In genomic region chr4:89256203-89256800, GRCh38 we compare ENCODE assay signal across 23 cellular contexts. TPM values are rescaled to one million over a fixed set of nuclear protein-coding genes. Genes with fewer than 3 reads are reported as not detected.
DNase-seq lines count a peak whose midpoint lies in the region; TF ChIP-seq lines count a peak whose summit lies in the region.
"Had no signal": no experiment of that assay in that cellular context is flagged by ENCODE, and none has a peak within 500 bp of the region (broad histone marks: within the 10 kb centered on the region; RNA-seq: fewer than 3 reads in every experiment).

No MANE protein-coding gene starts in this region.

- no peaks in the 10 kb centered on the region for H3K9me3 Mint-ChIP-seq in activated CD4-positive, alpha-beta T cell treated with anti-CD3 and anti-CD28 coated beads, Interleukin-2, amount 10 ng/mL, durations not matched to agents 24 days and 14 days
- no peaks in the 10 kb centered on the region for H3K9me3 Mint-ChIP-seq in CD8-positive, alpha-beta memory T cell
- H3K9me3 Mint-ChIP-seq in glutamatergic neuron (ENCODE audit: unreplicated experiment) = peaks cover 5% of the 10 kb centered on the region

- no peak overlapping the region for H3K4ac ChIP-seq in mesendoderm (ENCODE audit: low read depth, low read length)

- no CpG with 5 or more reads among the region's 3 CpGs for WGBS in mesendoderm (ENCODE audit: extremely low coverage, insufficient coverage, low lambda C conversion rate)

- H3K9me2 ChIP-seq in Karpas-422 (replicated peaks; ENCODE audit: insufficient read depth, low read length) = no peaks in the 10 kb centered on the region

- H2BK5ac ChIP-seq in mesendoderm (ENCODE audit: low read length) = no peak overlapping the region

- intact Hi-C loops in activated CD4-positive, alpha-beta T cell treated with anti-CD3 and anti-CD28 coated beads, Interleukin-2, amount 10 ng/mL, durations not matched to agents 24 days and 14 days (cut with micrococcal nuclease) = loop anchor here (10.0 kb wide), 1 partner anchor 178 kb away; no protein-coding TSS in a partner anchor

- H3K27ac Mint-ChIP-seq in activated CD4-positive, alpha-beta T cell treated with anti-CD3 and anti-CD28 coated beads, Interleukin-2, amount 10 ng/mL, durations not matched to agents 24 days and 14 days = peak overlapping the region; percentile 52
- H3K27ac Mint-ChIP-seq in CD8-positive, alpha-beta memory T cell = peak overlapping the region; percentile 81 to 97 (median 90)
- H3K27ac Mint-ChIP-seq in glutamatergic neuron (ENCODE audit: unreplicated experiment) = peak overlapping the region; percentile 72

- H3K9me3 ChIP-seq in CD8-positive, alpha-beta memory T cell (ENCODE audit: low read length) = no peaks in the 10 kb centered on the region
- H3K9me3 ChIP-seq in Karpas-422 (ENCODE audit: low read length) = no peaks in the 10 kb centered on the region
- H3K9me3 ChIP-seq: breast epithelium, gastroesophageal sphincter, left lung, right lobe of liver, SJSA1, stomach had no signal

- no peak overlapping the region for H2BK15ac ChIP-seq in mesendoderm (replicated peaks; ENCODE audit: low read depth)

- POLR2A ChIA-PET in CD8-positive, alpha-beta memory T cell (lab: Charles Lee) = interaction anchor here (1.7 kb wide), 1 partner anchor 51 kb away, joined by 3 read pairs; the partner anchor contains the start of gene GPRIN3

- H3K23ac ChIP-seq in mesendoderm (ENCODE audit: low read length) = no peak overlapping the region

- H3K79me2 ChIP-seq in Karpas-422 (ENCODE audit: low read length) = no peaks in the 10 kb centered on the region
- no peaks in the 10 kb centered on the region for H3K79me2 ChIP-seq in mesendoderm (ENCODE audit: control insufficient read depth, insufficient read depth, low read length)

- no peak overlapping the region for H3K27ac ChIP-seq in CD8-positive, alpha-beta memory T cell (ENCODE audit: low read depth, low read length)
- no peak overlapping the region for H3K27ac ChIP-seq in Karpas-422 (ENCODE audit: low read length)
- no peak overlapping the region for H3K27ac ChIP-seq in mesendoderm (ENCODE audit: low read depth, low read length)
- H3K27ac ChIP-seq: breast epithelium, gastroesophageal sphincter, left lung, right lobe of liver, SJSA1 had no signal

- no peak overlapping the region for H2BK120ac ChIP-seq in mesendoderm (ENCODE audit: low read depth, low read length)

- H3K36me3 ChIP-seq in CD8-positive, alpha-beta memory T cell (ENCODE audit: insufficient read depth, low read length) = no peaks in the 10 kb centered on the region
- H3K36me3 ChIP-seq in Karpas-422 (ENCODE audit: insufficient read depth, low read length) (no peaks in the 10 kb centered on the region), mesendoderm (ENCODE audit: control insufficient read depth, insufficient read depth, low read length) (no peaks in the 10 kb centered on the region)
- H3K36me3 ChIP-seq: breast epithelium, gastroesophageal sphincter, left lung, right lobe of liver, SJSA1, stomach had no signal

- H3K27me3 Mint-ChIP-seq in activated CD4-positive, alpha-beta T cell treated with anti-CD3 and anti-CD28 coated beads, Interleukin-2, amount 10 ng/mL, durations not matched to agents 24 days and 14 days = no peaks in the 10 kb centered on the region
- H3K27me3 Mint-ChIP-seq in CD8-positive, alpha-beta memory T cell = peaks cover 0 to 3% of the 10 kb centered on the region in 2 donors
- H3K27me3 Mint-ChIP-seq in glutamatergic neuron (ENCODE audit: unreplicated experiment) = peaks cover 4% of the 10 kb centered on the region

- H2AK5ac ChIP-seq in mesendoderm (ENCODE audit: low read length) = no peak overlapping the region

- H3K79me1 ChIP-seq in mesendoderm (ENCODE audit: low read length) = no peaks in the 10 kb centered on the region

- H3K4me3 Mint-ChIP-seq in activated CD4-positive, alpha-beta T cell treated with anti-CD3 and anti-CD28 coated beads, Interleukin-2, amount 10 ng/mL, durations not matched to agents 24 days and 14 days = no peak overlapping the region
- H3K4me3 Mint-ChIP-seq in CD8-positive, alpha-beta memory T cell = peak overlapping the region in 6 of 7 donors; percentile 1 to 62 (median 36)
- H3K4me3 Mint-ChIP-seq in glutamatergic neuron (ENCODE audit: unreplicated experiment) = peak overlapping the region; percentile 51
- H3K4me3 Mint-ChIP-seq: CD14-positive monocyte had no signal

- no peak overlapping the region for H3K18ac ChIP-seq in mesendoderm (ENCODE audit: low read length)

- H3K9ac ChIP-seq in Karpas-422 (ENCODE audit: low read length) (no peak overlapping the region), mesendoderm (ENCODE audit: low read length) (no peak overlapping the region)

- no peaks in the 10 kb centered on the region for H3K27me3 ChIP-seq in CD8-positive, alpha-beta memory T cell (ENCODE audit: insufficient read depth, low read length, poor library complexity, severe bottlenecking)
- H3K27me3 ChIP-seq in Karpas-422 (ENCODE audit: low read length) (no peaks in the 10 kb centered on the region; the same call in 1 of the 2 replicates), mesendoderm (ENCODE audit: insufficient read depth, low read length, poor library complexity) (no peaks in the 10 kb centered on the region)
- H3K27me3 ChIP-seq: breast epithelium, dorsolateral prefrontal cortex, gastroesophageal sphincter, left lung, right lobe of liver, stomach had no signal

- H3K4me1 Mint-ChIP-seq in activated CD4-positive, alpha-beta T cell treated with anti-CD3 and anti-CD28 coated beads, Interleukin-2, amount 10 ng/mL, durations not matched to agents 24 days and 14 days = peaks cover 75% of the 10 kb centered on the region
- H3K4me1 Mint-ChIP-seq in CD8-positive, alpha-beta memory T cell = peaks cover 86 to 100% (median 98%) of the 10 kb centered on the region in 3 donors
- peaks cover 75% of the 10 kb centered on the region for H3K4me1 Mint-ChIP-seq in glutamatergic neuron (ENCODE audit: low read depth, unreplicated experiment)

- H4K8ac ChIP-seq in mesendoderm (ENCODE audit: low read depth, low read length) = no peak overlapping the region

- peaks cover 61% of the 10 kb centered on the region for H3K4me1 ChIP-seq in CD8-positive, alpha-beta memory T cell (ENCODE audit: insufficient read depth, low read length)
- peaks cover 16% of the 10 kb centered on the region for H3K4me1 ChIP-seq in Karpas-422 (ENCODE audit: low read length)
- H3K4me1 ChIP-seq in mesendoderm (ENCODE audit: control insufficient read depth, low read depth, low read length) = peaks cover 7% of the 10 kb centered on the region
- H3K4me1 ChIP-seq: breast epithelium, gastroesophageal sphincter, left lung, SJSA1 had no signal

- no peak overlapping the region for H4K5ac ChIP-seq in mesendoderm (ENCODE audit: low read length)

- CTCF ChIA-PET in CD8-positive, alpha-beta memory T cell (lab: Charles Lee) = interaction anchor here (1.3 to 6.1 kb wide), 9 partner anchors 8 to 177 kb away, joined by 3 to 72 read pairs (median 9); partner anchors contain the start of gene GPRIN3

- peaks cover 30% of the 10 kb centered on the region for H3K36me3 Mint-ChIP-seq in activated CD4-positive, alpha-beta T cell treated with anti-CD3 and anti-CD28 coated beads, Interleukin-2, amount 10 ng/mL, durations not matched to agents 24 days and 14 days (ENCODE audit: low read depth)
- H3K36me3 Mint-ChIP-seq in CD8-positive, alpha-beta memory T cell = peaks cover 3 to 9% (median 4%) of the 10 kb centered on the region in 3 donors
- H3K36me3 Mint-ChIP-seq in glutamatergic neuron (ENCODE audit: unreplicated experiment) = peaks cover 7% of the 10 kb centered on the region
- H3K36me3 Mint-ChIP-seq: CD14-positive monocyte had no signal

- no peak overlapping the region for H3K4me3 ChIP-seq in CD8-positive, alpha-beta memory T cell (ENCODE audit: low read length)
- no peak overlapping the region for H3K4me3 ChIP-seq in Karpas-422 (ENCODE audit: low read length)
- no peak overlapping the region for H3K4me3 ChIP-seq in mesendoderm (ENCODE audit: low read length)
- H3K4me3 ChIP-seq: breast epithelium, dorsolateral prefrontal cortex, gastroesophageal sphincter, left lung, right lobe of liver, SJSA1, stomach had no signal

- DNase-seq in activated CD4-positive, alpha-beta T cell treated with anti-CD3 and anti-CD28 coated beads, Interleukin-2, amount 10 ng/mL, durations not matched to agents 24 days and 14 days = peak; percentile 50
- no peak for DNase-seq in activated CD4-positive, alpha-beta T cell treated with anti-CD3 and anti-CD28 coated beads, Interleukin-2, amount 50 U/mL, for 4 hours
- DNase-seq in CD8-positive, alpha-beta memory T cell = no peak
- DNase-seq in SK-N-DZ (ENCODE audit: low spot score) (peak; percentile 44), glutamatergic neuron (no peak), HuH-7 (ENCODE audit: low spot score) (no peak), Karpas-422 (no peak), mesendoderm (no peak)
- DNase-seq: ACHN; activated CD4-positive, CD25-positive, alpha-beta regulatory T cell treated with anti-CD3 and anti-CD28 coated beads, Interleukin-2, amount 50 U/mL, for 72 hours; DMS79 treated with DMSO at 0.1 percent for 48 hours; Kasumi-1; left lung; NCI-H1417 treated with DMSO at 0.1 percent for 48 hours; PC-3; right lobe of liver; stomach; T1000 had no signal

- TF ChIP-seq CTCF in glutamatergic neuron (IDR thresholded peaks at IDR 0.05; ENCODE audit: partially characterized antibody, unreplicated experiment) = no peak

- H3K56ac ChIP-seq in mesendoderm (ENCODE audit: low read length) = no peak overlapping the region

- no peak overlapping the region for H2AFZ ChIP-seq in Karpas-422 (ENCODE audit: low read length)

- H3K4me2 ChIP-seq in Karpas-422 (ENCODE audit: low read depth, low read length, poor library complexity, severe bottlenecking) (no peak overlapping the region), mesendoderm (ENCODE audit: low read length) (no peak overlapping the region)

- no peaks in the 10 kb centered on the region for H4K20me1 ChIP-seq in Karpas-422 (ENCODE audit: insufficient read depth, low read depth, low read length)

RNA-seq across cellular contexts. Expression of gene GPRIN3, which starts 51.3 kb away (rescaled TPM):
- total RNA-seq in activated CD4-positive, alpha-beta T cell treated with anti-CD3 and anti-CD28 coated beads, Interleukin-2, amount 10 ng/mL, durations not matched to agents 24 days and 14 days = 26.2 and 26.8 TPM in 2 replicates
- 10 to 100 TPM; 15.6 to 16.2 TPM for total RNA-seq in CD8-positive, alpha-beta memory T cell
- polyA plus RNA-seq in CD8-positive, alpha-beta memory T cell = 16.5 TPM
- 1.9 and 2.5 TPM in 2 replicates for polyA plus RNA-seq in SK-N-DZ (2014; cell fraction: cytosol; rRNA removed)
- polyA plus RNA-seq in SK-N-DZ (2014; cell fraction: nucleus; rRNA removed) = 1.1 and 1.6 TPM in 2 replicates
- total RNA-seq in glutamatergic neuron (ENCODE audit: unreplicated experiment) = 94.3 TPM
- 0.40 and 0.63 TPM in 2 replicates for total RNA-seq in Karpas-422 (2014; rRNA removed; shearing (Covaris generic); ENCODE audit: low replicate concordance)
- polyA plus RNA-seq in mesendoderm (2013, experiment 1 of 2) = 0.69 TPM
- 0.67 TPM for polyA plus RNA-seq in mesendoderm (2013, experiment 2 of 2)
- total RNA-seq: PC-3, SJSA1 had no signal

Comparison
In these comparisons a context has a peak if more than half of its experiments do, and no peak if none do; other contexts are left out.
1. DNase-seq: peak in activated CD4-positive, alpha-beta T cell treated with anti-CD3 and anti-CD28 coated beads, Interleukin-2, amount 10 ng/mL, durations not matched to agents 24 days and 14 days (single experiment) and SK-N-DZ (single experiment); none in activated CD4-positive, alpha-beta T cell treated with anti-CD3 and anti-CD28 coated beads, Interleukin-2, amount 50 U/mL, for 4 hours (0 of 2), CD8-positive, alpha-beta memory T cell (0 of 5), glutamatergic neuron (single experiment), HuH-7 (single experiment), Karpas-422 (single experiment) and mesendoderm (single experiment).
2. RNA of gene GPRIN3, which starts 51.3 kb away (total RNA-seq): 94.3 TPM in glutamatergic neuron (single experiment), 26.2 to 26.8 TPM in activated CD4-positive, alpha-beta T cell treated with anti-CD3 and anti-CD28 coated beads, Interleukin-2, amount 10 ng/mL, durations not matched to agents 24 days and 14 days and 15.6 to 16.2 TPM in CD8-positive, alpha-beta memory T cell; 0.40 to 0.63 TPM in Karpas-422; every median in the first group is over 10 times any median in the second.
3. Peak in every context shown above with its lines, with median percentiles within 50 percentile points of each other: H3K27ac Mint-ChIP-seq.